In genomic region chr11:84800755-84801346, GRCh38 we compare ENCODE assay signal across 9 cellular contexts.
DNase-seq lines count a peak whose midpoint lies in the region; ATAC-seq and TF ChIP-seq lines count a peak whose summit lies in the region.
"Had no signal": no experiment of that assay in that cellular context is flagged by ENCODE, and none has a peak within 500 bp of the region (broad histone marks: within the 10 kb centered on the region; RNA-seq: fewer than 3 reads in every experiment).

No MANE protein-coding gene starts in this region.

- peak; percentile 64 for TF ChIP-seq CTCF in C4-2B (conservative IDR thresholded peaks at IDR 0.05)
- TF ChIP-seq CTCF in IMR-90 (conservative IDR thresholded peaks at IDR 0.05; ENCODE audit: low read depth, low read length), result peak; percentile 57
- peak; percentile 37 for TF ChIP-seq CTCF in astrocyte of the cerebellum (IDR thresholded peaks at IDR 0.05; ENCODE audit: low read depth, low read length, missing control alignments)

- TF ChIP-seq POLR2A in IMR-90 (IDR thresholded peaks at IDR 0.05; ENCODE audit: low read depth, low read length), result no peak

- no peak overlapping the region for H2BK5ac ChIP-seq in IMR-90 (ENCODE audit: low read depth, low read length, poor library complexity, severe bottlenecking)
- H2BK5ac ChIP-seq in mesendoderm (ENCODE audit: low read length), result no peak overlapping the region

- no peak overlapping the region for H3K27ac Mint-ChIP-seq in activated naive CD8-positive, alpha-beta T cell treated with anti-CD3 and anti-CD28 coated beads, Interleukin-2, amount 50 U/mL, for 24 hours

- CTCF ChIA-PET in IMR-90 (lab: Yijun Ruan, JAX), result no interaction called here

- H2BK15ac ChIP-seq in IMR-90 (ENCODE audit: low read depth, low read length) (no peak overlapping the region), mesendoderm (replicated peaks; ENCODE audit: low read depth) (no peak overlapping the region)

- H3K36me3 ChIP-seq in IMR-90 (ENCODE audit: control insufficient read depth, insufficient read depth, low read length) (no peaks in the 10 kb centered on the region), mesendoderm (ENCODE audit: control insufficient read depth, insufficient read depth, low read length) (no peaks in the 10 kb centered on the region)

- no peak overlapping the region for H3K4ac ChIP-seq in IMR-90 (ENCODE audit: low read depth, low read length)
- H3K4ac ChIP-seq in mesendoderm (ENCODE audit: low read depth, low read length), result no peak overlapping the region

- H4K8ac ChIP-seq in IMR-90 (ENCODE audit: low read depth in 2 of 2, low read length in 2 of 2) (no peak overlapping the region), mesendoderm (ENCODE audit: low read depth, low read length) (no peak overlapping the region)

- no TSS peak for BruUV-seq in IMR-90 (replicated peaks; lab: Mats Ljungman, UMichigan)

- H4K20me1 ChIP-seq in IMR-90 (ENCODE audit: insufficient read depth, low read length), result no peaks in the 10 kb centered on the region

- DNase-seq in IMR-90, result peak; percentile 36
- peak; percentile 39 for DNase-seq in astrocyte of the cerebellum (ENCODE audit: low read depth)
- peak; percentile 45 for DNase-seq in mesendoderm
- DNase-seq in activated naive CD8-positive, alpha-beta T cell treated with anti-CD3 and anti-CD28 coated beads, Interleukin-2, amount 50 U/mL, for 24 hours, result no peak
- no peak for DNase-seq in mesenteric fat pad (ENCODE audit: low spot score)
- DNase-seq in stimulated activated CD4-positive, alpha-beta T cell treated with anti-CD3 and anti-CD28 coated beads, Interleukin-4, amount 100 ng/mL, for 24 hours, result no peak
- DNase-seq: amygdala had no signal

- H3K9me3 ChIP-seq in IMR-90 (ENCODE audit: control insufficient read depth, insufficient read depth, low read length), result peaks cover 2% of the 10 kb centered on the region; the same call in 1 of the 2 replicates

- dilution Hi-C loops in IMR-90 (cut with HindIII; ENCODE audit: low sequenced_read_pairs, unreplicated experiment), result no loop called here

- no peak overlapping the region for H3K4me3 Mint-ChIP-seq in activated naive CD8-positive, alpha-beta T cell treated with anti-CD3 and anti-CD28 coated beads, Interleukin-2, amount 50 U/mL, for 24 hours

- intact Hi-C loops in IMR-90 (cut with micrococcal nuclease), result loop anchor here (2.0 kb wide), 2 partner anchors 192 to 790 kb away; no protein-coding TSS in a partner anchor

- POLR2A ChIA-PET in IMR-90 (lab: Charles Lee; ENCODE audit: unreplicated experiment), result no interaction called here

- no peak overlapping the region for H2BK120ac ChIP-seq in IMR-90 (ENCODE audit: low read depth, low read length)
- no peak overlapping the region for H2BK120ac ChIP-seq in mesendoderm (ENCODE audit: low read depth, low read length)

- H3K79me1 ChIP-seq in IMR-90 (ENCODE audit: low read depth in 1 of 2, low read length in 2 of 2), result no peaks in the 10 kb centered on the region
- H3K79me1 ChIP-seq in mesendoderm (ENCODE audit: low read length), result no peaks in the 10 kb centered on the region

- no peaks in the 10 kb centered on the region for H3K27me3 Mint-ChIP-seq in activated naive CD8-positive, alpha-beta T cell treated with anti-CD3 and anti-CD28 coated beads, Interleukin-2, amount 50 U/mL, for 24 hours

- peaks cover 26% of the 10 kb centered on the region for H3K9me3 Mint-ChIP-seq in activated naive CD8-positive, alpha-beta T cell treated with anti-CD3 and anti-CD28 coated beads, Interleukin-2, amount 50 U/mL, for 24 hours

- H3K36me3 Mint-ChIP-seq in activated naive CD8-positive, alpha-beta T cell treated with anti-CD3 and anti-CD28 coated beads, Interleukin-2, amount 50 U/mL, for 24 hours (ENCODE audit: low read depth), result no peaks in the 10 kb centered on the region

- no peak overlapping the region for H3K27ac ChIP-seq in C4-2B
- H3K27ac ChIP-seq in IMR-90 (ENCODE audit: insufficient read depth, low read length), result no peak overlapping the region
- no peak overlapping the region for H3K27ac ChIP-seq in mesendoderm (ENCODE audit: low read depth, low read length)

- no peaks in the 10 kb centered on the region for H3K79me2 ChIP-seq in mesendoderm (ENCODE audit: control insufficient read depth, insufficient read depth, low read length)

- H2AK9ac ChIP-seq in IMR-90 (replicated peaks; ENCODE audit: low read depth, low read length, poor library complexity), result no peak overlapping the region

- no peak overlapping the region for H3K56ac ChIP-seq in IMR-90 (ENCODE audit: extremely low read depth, insufficient read depth, low read length)
- H3K56ac ChIP-seq in mesendoderm (ENCODE audit: low read length), result no peak overlapping the region

- ATAC-seq in IMR-90 (ENCODE audit: low read depth) (peak; percentile 60; the same call in 1 of the 2 replicates), HG03565 (IDR thresholded peaks at IDR 0.05; ENCODE audit: unreplicated experiment) (no peak)
- no peak for ATAC-seq in activated naive CD8-positive, alpha-beta T cell treated with anti-CD3 and anti-CD28 coated beads, Interleukin-2, amount 50 U/mL, for 24 hours

- H4K5ac ChIP-seq in IMR-90 (ENCODE audit: low read depth, low read length) (no peak overlapping the region), mesendoderm (ENCODE audit: low read length) (no peak overlapping the region)

- in situ Hi-C loops in IMR-90 (cut with MboI; ENCODE audit: low sequenced_read_pairs) (no loop called here), astrocyte of the cerebellum (cut with HindIII; ENCODE audit: low sequenced_read_pairs) (no loop called here)

- no peaks in the 10 kb centered on the region for H3K4me1 Mint-ChIP-seq in activated naive CD8-positive, alpha-beta T cell treated with anti-CD3 and anti-CD28 coated beads, Interleukin-2, amount 50 U/mL, for 24 hours

- H3K4me3 ChIP-seq in IMR-90 (ENCODE audit: insufficient read depth, low read depth, low read length), result no peak overlapping the region
- H3K4me3 ChIP-seq in astrocyte of the cerebellum (ENCODE audit: low read depth, low read length), result no peak overlapping the region
- H3K4me3 ChIP-seq in mesendoderm (ENCODE audit: low read length), result no peak overlapping the region

- H3K18ac ChIP-seq in IMR-90 (ENCODE audit: low read depth, low read length) (no peak overlapping the region), mesendoderm (ENCODE audit: low read length) (peak overlapping the region; percentile 81)

- no peak overlapping the region for H3K4me2 ChIP-seq in IMR-90 (ENCODE audit: low read depth, low read length)
- no peak overlapping the region for H3K4me2 ChIP-seq in mesendoderm (ENCODE audit: low read length)

- H2AFZ ChIP-seq in IMR-90 (replicated peaks; ENCODE audit: low read length, poor library complexity), result no peak overlapping the region

- no peak overlapping the region for H3K14ac ChIP-seq in IMR-90 (replicated peaks; ENCODE audit: low read depth, low read length)

- no peaks in the 10 kb centered on the region for H3K9me1 ChIP-seq in IMR-90 (ENCODE audit: insufficient read depth, low read length)

- TF ChIP-seq RAD21 in IMR-90 (IDR thresholded peaks at IDR 0.05; ENCODE audit: low read length), result peak; percentile 60

- H3K9ac ChIP-seq in IMR-90 (ENCODE audit: low read depth, low read length), result no peak overlapping the region
- H3K9ac ChIP-seq in mesendoderm (ENCODE audit: low read length), result no peak overlapping the region

- no peak overlapping the region for H4K91ac ChIP-seq in IMR-90 (ENCODE audit: insufficient read depth, low read depth, low read length)

- H2AK5ac ChIP-seq in IMR-90 (ENCODE audit: low read depth, low read length) (no peak overlapping the region), mesendoderm (ENCODE audit: low read length) (no peak overlapping the region)

- no peak overlapping the region for H2BK20ac ChIP-seq in IMR-90 (ENCODE audit: low read depth, low read length)

- 76% methylated on average over 3 of the region's 8 CpGs; no CpG with 5 or more reads in 1 of the 2 experiments for WGBS in IMR-90 (ENCODE audit: extremely low coverage in 2 of 2, insufficient read length in 1 of 2), 2 experiments
- no CpG with 5 or more reads among the region's 8 CpGs for WGBS in mesendoderm (ENCODE audit: extremely low coverage, insufficient coverage, low lambda C conversion rate)

- H3K23ac ChIP-seq in IMR-90 (ENCODE audit: low read depth, low read length) (no peak overlapping the region), mesendoderm (ENCODE audit: low read length) (no peak overlapping the region)

- H3K4me1 ChIP-seq in IMR-90 (ENCODE audit: control insufficient read depth, insufficient read depth, low read length) (no peaks in the 10 kb centered on the region), mesendoderm (ENCODE audit: control insufficient read depth, low read depth, low read length) (no peaks in the 10 kb centered on the region)

- H3K27me3 ChIP-seq in IMR-90 (ENCODE audit: control insufficient read depth, insufficient read depth, low read length), result no peaks in the 10 kb centered on the region
- H3K27me3 ChIP-seq in mesendoderm (ENCODE audit: insufficient read depth, low read length, poor library complexity), result no peaks in the 10 kb centered on the region

TF ChIP-seq in IMR-90, 13 proteins besides CTCF, POLR2A, EP300 and RAD21:
- TF ChIP-seq USF2 (IDR thresholded peaks at IDR 0.05; ENCODE audit: low read depth, low read length) (no peak), RFX5 (IDR thresholded peaks at IDR 0.05; ENCODE audit: low read depth, low read length) (no peak), SMC3 (IDR thresholded peaks at IDR 0.05; ENCODE audit: low read depth, low read length) (peak; percentile 54), MXI1 (IDR thresholded peaks at IDR 0.05; ENCODE audit: borderline replicate concordance, low read depth, low read length) (no peak), FOS (IDR thresholded peaks at IDR 0.05; ENCODE audit: low read depth, low read length) (no peak)

Comparison
In these comparisons a context has a peak if more than half of its experiments do, and no peak if none do; other contexts are left out.
1. DNase-seq: peak in IMR-90 (single experiment), astrocyte of the cerebellum (single experiment) and mesendoderm (single experiment); none in activated naive CD8-positive, alpha-beta T cell treated with anti-CD3 and anti-CD28 coated beads, Interleukin-2, amount 50 U/mL, for 24 hours (single experiment), mesenteric fat pad (single experiment) and stimulated activated CD4-positive, alpha-beta T cell treated with anti-CD3 and anti-CD28 coated beads, Interleukin-4, amount 100 ng/mL, for 24 hours (single experiment).
2. Peak in every context shown above with its lines, with median percentiles within 50 percentile points of each other: CTCF ChIP-seq.